Comparison of ENCODE assay signal across 2 cellular contexts in the genomic region with DNA sequence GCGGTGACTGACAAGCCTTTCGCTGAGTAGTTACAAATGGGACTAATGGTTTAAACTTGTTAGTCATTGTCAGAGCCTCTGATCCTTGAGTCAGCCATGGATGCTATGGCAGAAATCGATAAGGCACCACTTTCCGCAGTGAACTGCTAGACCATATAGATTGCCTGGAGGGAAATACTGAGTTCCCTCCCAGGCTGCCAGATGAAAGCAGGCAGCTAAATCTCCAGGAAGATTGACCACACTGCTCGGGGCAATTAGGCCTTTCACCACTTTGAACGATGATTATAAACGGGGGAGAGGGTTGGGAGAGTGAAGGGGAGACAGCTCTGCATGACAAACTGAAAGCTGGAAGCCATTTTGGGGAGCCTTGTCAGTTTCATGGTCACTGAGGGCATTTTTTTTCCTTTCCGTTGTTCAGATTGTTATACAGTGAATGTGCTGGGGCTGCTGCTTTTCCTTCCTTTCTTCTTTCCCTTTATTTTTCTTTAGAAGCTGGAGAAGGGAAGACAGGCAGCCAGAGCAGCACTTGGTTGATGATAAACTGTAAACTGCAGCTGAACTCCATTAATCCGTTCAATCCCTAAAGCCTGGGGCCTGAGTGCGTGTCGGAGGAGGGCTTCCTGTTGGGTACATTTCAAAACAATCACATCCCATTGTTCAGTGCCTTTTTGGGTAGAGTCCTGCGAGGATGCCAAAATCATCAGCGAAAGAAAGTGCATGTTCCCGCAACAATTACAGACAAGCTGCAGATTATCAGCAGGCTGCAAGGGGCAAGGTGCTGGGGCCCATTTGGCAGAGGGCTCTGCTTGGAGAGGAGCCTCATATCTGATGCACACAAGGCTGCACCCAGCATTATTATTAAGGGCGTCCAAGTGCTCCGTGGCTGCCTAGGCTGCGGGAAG.
TF ChIP-seq lines count a peak whose summit lies in the region.

No MANE protein-coding gene starts in this region.

TF ChIP-seq in endothelial cell of umbilical vein, 7 proteins besides CTCF, POLR2A, EP300 and RAD21:
- TF ChIP-seq GATA2 (IDR thresholded peaks at IDR 0.05; ENCODE audit: insufficient read depth, insufficient read length, low read depth, low read length) (no peak), FOS (IDR thresholded peaks at IDR 0.05; ENCODE audit: borderline replicate concordance, insufficient read depth, low read length) (no peak), JUN (IDR thresholded peaks at IDR 0.05; ENCODE audit: borderline replicate concordance, insufficient read depth, insufficient read length, low read depth) (no peak), POLR2AphosphoS5 (IDR thresholded peaks at IDR 0.05; ENCODE audit: insufficient read depth, low read depth, low read length) (no peak), MYC (IDR thresholded peaks at IDR 0.05; ENCODE audit: low read depth, low read length) (no peak)

TF ChIP-seq in neural cell, 6 proteins besides CTCF, POLR2A, EP300 and RAD21:
- TF ChIP-seq, protein P1, sequence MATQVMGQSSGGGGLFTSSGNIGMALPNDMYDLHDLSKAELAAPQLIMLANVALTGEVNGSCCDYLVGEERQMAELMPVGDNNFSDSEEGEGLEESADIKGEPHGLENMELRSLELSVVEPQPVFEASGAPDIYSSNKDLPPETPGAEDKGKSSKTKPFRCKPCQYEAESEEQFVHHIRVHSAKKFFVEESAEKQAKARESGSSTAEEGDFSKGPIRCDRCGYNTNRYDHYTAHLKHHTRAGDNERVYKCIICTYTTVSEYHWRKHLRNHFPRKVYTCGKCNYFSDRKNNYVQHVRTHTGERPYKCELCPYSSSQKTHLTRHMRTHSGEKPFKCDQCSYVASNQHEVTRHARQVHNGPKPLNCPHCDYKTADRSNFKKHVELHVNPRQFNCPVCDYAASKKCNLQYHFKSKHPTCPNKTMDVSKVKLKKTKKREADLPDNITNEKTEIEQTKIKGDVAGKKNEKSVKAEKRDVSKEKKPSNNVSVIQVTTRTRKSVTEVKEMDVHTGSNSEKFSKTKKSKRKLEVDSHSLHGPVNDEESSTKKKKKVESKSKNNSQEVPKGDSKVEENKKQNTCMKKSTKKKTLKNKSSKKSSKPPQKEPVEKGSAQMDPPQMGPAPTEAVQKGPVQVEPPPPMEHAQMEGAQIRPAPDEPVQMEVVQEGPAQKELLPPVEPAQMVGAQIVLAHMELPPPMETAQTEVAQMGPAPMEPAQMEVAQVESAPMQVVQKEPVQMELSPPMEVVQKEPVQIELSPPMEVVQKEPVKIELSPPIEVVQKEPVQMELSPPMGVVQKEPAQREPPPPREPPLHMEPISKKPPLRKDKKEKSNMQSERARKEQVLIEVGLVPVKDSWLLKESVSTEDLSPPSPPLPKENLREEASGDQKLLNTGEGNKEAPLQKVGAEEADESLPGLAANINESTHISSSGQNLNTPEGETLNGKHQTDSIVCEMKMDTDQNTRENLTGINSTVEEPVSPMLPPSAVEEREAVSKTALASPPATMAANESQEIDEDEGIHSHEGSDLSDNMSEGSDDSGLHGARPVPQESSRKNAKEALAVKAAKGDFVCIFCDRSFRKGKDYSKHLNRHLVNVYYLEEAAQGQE (IDR thresholded peaks at IDR 0.05; ENCODE audit: borderline replicate concordance): no peak
- TF ChIP-seq EZH2 (IDR thresholded peaks at IDR 0.05; ENCODE audit: borderline replicate concordance, insufficient read depth, low read length, poor library complexity, severe bottlenecking) (no peak), MXI1 (conservative IDR thresholded peaks at IDR 0.05; ENCODE audit: poor library complexity, severe bottlenecking) (no peak), TAF1 (IDR thresholded peaks at IDR 0.05; ENCODE audit: low read depth) (no peak), POLR2AphosphoS5 (IDR thresholded peaks at IDR 0.05) (peak; percentile 31), SMC3 (conservative IDR thresholded peaks at IDR 0.05; ENCODE audit: poor library complexity) (peak; percentile 12)
